ENCODE assay signal across 19 cellular contexts in the genomic region with DNA sequence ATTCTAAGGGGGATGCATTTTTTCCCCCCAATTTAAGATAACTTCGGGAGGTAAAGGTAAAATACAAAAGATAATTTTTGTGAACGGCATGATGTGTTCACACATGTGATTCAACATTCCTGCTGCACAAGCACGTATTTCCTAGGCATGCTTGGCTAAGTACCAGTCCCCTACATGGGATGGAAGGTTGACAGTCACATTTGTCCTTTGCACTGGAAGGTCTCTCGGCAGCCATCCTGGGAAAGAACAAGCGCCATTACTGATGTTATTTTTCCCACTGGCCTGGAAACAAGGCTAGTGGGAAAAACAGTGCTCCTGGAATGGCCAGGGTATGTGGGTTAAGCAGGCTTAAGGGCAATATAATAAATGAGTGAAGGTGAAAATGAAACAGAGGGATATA.
"Had no signal": no experiment of that assay in that cellular context is flagged by ENCODE, and none has a peak within 500 bp of the region (broad histone marks: within the 10 kb centered on the region; RNA-seq: fewer than 3 reads in every experiment).

No MANE protein-coding gene starts in this region.

- DNase-seq: activated CD4-positive, alpha-beta T cell treated with anti-CD3 and anti-CD28 coated beads for 36 hours; activated CD4-positive, alpha-beta T cell treated with anti-CD3 and anti-CD28 coated beads, Interleukin-2, amount 50 U/mL, for 4 hours; activated CD8-positive, alpha-beta memory T cell treated with anti-CD3 and anti-CD28 coated beads for 24 hours; activated CD8-positive, alpha-beta memory T cell treated with anti-CD3 and anti-CD28 coated beads, Interleukin-2, amount 50 U/mL, for 48 hours; activated naive CD4-positive, alpha-beta T cell treated with anti-CD3 and anti-CD28 coated beads, Interleukin-2, amount 50 U/mL, for 16 hours; activated naive CD8-positive, alpha-beta T cell treated with anti-CD3 and anti-CD28 coated beads, Interleukin-2, amount 50 U/mL, for 24 hours; activated T-cell treated with anti-CD3 and anti-CD28 coated beads, Interleukin-2, amount 50 U/mL, for 4 hours; heart left ventricle; left cardiac atrium; nephron progenitor cell; pancreas; psoas muscle; stimulated activated CD4-positive, alpha-beta T cell treated with anti-CD3 and anti-CD28 coated beads, Interleukin-12 subunit alpha, Interleukin-12 subunit beta, amount 100 ng/mL, for 4 hours; stimulated activated CD4-positive, alpha-beta T cell treated with anti-CD3 and anti-CD28 coated beads, Interleukin-4, amount 100 ng/mL, for 4 hours; stimulated activated naive CD8-positive, alpha-beta T cell treated with anti-CD3 and anti-CD28 coated beads, Interleukin-15, Interleukin-2, amounts not matched to agents 100 U/mL and 50 U/mL, for 24 hours; T-helper 9 cell had no signal

- H3K27ac ChIP-seq: coronary artery, epithelial cell of prostate, heart left ventricle, pancreas, psoas muscle, right atrium auricular region had no signal
